ENCODE assay signal across 1 cellular context in the genomic region with DNA sequence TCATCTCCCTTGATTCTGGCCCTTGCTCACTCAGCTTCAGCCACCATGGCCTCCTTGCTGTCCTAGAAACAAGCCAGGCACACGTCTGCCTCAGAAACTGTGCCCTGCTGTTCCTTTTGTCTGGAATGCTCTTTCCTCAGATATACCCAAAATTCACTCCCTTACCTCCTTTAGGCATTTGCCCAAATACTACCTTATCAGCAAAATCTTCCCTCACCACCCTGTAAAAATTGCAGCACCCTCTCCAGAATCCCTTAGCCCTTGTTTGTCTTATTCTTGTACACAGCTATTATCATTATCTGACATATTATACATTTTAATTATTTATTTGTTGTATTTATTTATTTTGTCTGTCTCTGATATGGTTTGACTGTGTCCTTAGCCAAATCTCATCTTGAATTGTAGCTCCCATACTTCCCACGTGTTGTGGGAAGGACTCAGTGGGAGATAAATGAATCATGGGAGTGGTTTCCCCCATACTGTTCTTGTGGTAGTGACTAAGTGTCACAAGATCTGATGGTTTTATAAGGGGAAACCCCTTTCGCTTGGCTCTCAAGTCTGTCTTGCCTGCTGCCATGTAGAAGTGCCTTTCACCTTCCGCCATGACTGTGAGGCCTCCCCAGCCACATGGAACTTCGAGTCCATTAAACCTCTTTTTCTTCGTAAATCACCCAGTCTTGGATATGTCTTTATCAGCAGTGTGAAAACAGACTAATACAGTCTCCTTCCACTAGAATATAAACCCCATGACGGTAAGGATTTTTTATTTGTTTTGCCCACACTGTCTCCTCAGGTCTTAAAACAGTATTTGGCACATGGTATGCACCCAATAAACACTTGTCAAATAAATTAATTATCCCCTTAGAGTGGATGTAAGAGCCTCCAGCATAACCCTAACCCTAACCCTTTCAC.
TF ChIP-seq lines count a peak whose summit lies in the region.

No MANE protein-coding gene starts in this region.

TF ChIP-seq in K562, 482 proteins besides CTCF, POLR2A, EP300 and RAD21 (continued from another document):
- TF ChIP-seq, protein P1, sequence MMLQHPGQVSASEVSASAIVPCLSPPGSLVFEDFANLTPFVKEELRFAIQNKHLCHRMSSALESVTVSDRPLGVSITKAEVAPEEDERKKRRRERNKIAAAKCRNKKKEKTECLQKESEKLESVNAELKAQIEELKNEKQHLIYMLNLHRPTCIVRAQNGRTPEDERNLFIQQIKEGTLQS (IDR thresholded peaks at IDR 0.05) = peak; percentile 46; the same call in 1 of the 2 replicates
- TF ChIP-seq, protein P1 (CRISPR knock-in tag; conservative IDR thresholded peaks at IDR 0.05) = no peak
- TF ChIP-seq FUS (optimal IDR thresholded peaks at IDR 0.05; ENCODE audit: low read depth, low read length) (no peak), ARID1B (IDR thresholded peaks at IDR 0.05) (no peak), MED1 (CRISPR knock-in tag; IDR thresholded peaks at IDR 0.05; ENCODE audit: borderline replicate concordance) (no peak), ZNF589 (CRISPR knock-in tag; IDR thresholded peaks at IDR 0.05; ENCODE audit: low read depth) (peak; percentile 85), ZNF133 (CRISPR knock-in tag; IDR thresholded peaks at IDR 0.05) (no peak), MAFG (tag; conservative IDR thresholded peaks at IDR 0.05) (peak; percentile 63), SAFB2 (IDR thresholded peaks at IDR 0.05; ENCODE audit: borderline replicate concordance, low read depth, low read length, severe bottlenecking) (no peak), RHOXF2B (CRISPR knock-in tag; conservative IDR thresholded peaks at IDR 0.05) (no peak)
- TF ChIP-seq, protein P2, sequence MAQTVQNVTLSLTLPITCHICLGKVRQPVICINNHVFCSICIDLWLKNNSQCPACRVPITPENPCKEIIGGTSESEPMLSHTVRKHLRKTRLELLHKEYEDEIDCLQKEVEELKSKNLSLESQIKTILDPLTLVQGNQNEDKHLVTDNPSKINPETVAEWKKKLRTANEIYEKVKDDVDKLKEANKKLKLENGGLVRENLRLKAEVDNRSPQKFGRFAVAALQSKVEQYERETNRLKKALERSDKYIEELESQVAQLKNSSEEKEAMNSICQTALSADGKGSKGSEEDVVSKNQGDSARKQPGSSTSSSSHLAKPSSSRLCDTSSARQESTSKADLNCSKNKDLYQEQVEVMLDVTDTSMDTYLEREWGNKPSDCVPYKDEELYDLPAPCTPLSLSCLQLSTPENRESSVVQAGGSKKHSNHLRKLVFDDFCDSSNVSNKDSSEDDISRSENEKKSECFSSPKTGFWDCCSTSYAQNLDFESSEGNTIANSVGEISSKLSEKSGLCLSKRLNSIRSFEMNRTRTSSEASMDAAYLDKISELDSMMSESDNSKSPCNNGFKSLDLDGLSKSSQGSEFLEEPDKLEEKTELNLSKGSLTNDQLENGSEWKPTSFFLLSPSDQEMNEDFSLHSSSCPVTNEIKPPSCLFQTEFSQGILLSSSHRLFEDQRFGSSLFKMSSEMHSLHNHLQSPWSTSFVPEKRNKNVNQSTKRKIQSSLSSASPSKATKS (CRISPR knock-in tag; IDR thresholded peaks at IDR 0.05) = no peak
